22 cellular contexts compared by ENCODE assay signal in genomic region chr4:159197260-159197884, GRCh38.
DNase-seq lines count a peak whose midpoint lies in the region; ATAC-seq and TF ChIP-seq lines count a peak whose summit lies in the region.
"Had no signal": no experiment of that assay in that cellular context is flagged by ENCODE, and none has a peak within 500 bp of the region (broad histone marks: within the 10 kb centered on the region; RNA-seq: fewer than 3 reads in every experiment).

No MANE protein-coding gene starts in this region.

- 58 to 74% (median 69%) methylated on average over 4 of the region's 4 CpGs for WGBS in heart left ventricle, 4 donors

- TF ChIP-seq CTCF in Caco-2 (IDR thresholded peaks at IDR 0.05; ENCODE audit: insufficient read depth in 1 of 2, low read depth in 1 of 2, low read length in 1 of 2, severe bottlenecking in 1 of 2, unreplicated experiment in 1 of 2) (no peak), ascending aorta (IDR thresholded peaks at IDR 0.05) (no peak), heart left ventricle (IDR thresholded peaks at IDR 0.05) (no peak), osteocyte (IDR thresholded peaks at IDR 0.05) (no peak), uterus (IDR thresholded peaks at IDR 0.05) (no peak)

- intact Hi-C loops in Caco-2 (cut with micrococcal nuclease; ENCODE audit: unreplicated experiment) = no loop called here
- intact Hi-C loops in ascending aorta (cut with DNase I) = no loop called here
- intact Hi-C loops in heart left ventricle (cut with DNase I) = no loop called here
- intact Hi-C loops in uterus (cut with DNase I; ENCODE audit: low total_unique reads) = no loop called here

- TF ChIP-seq POLR2A in heart left ventricle (IDR thresholded peaks at IDR 0.05) = no peak
- no peak for TF ChIP-seq POLR2A in uterus (IDR thresholded peaks at IDR 0.05)

- H3K27ac Mint-ChIP-seq in Caco-2 (ENCODE audit: unreplicated experiment) = peak overlapping the region; percentile 34
- peak overlapping the region; percentile 24 for H3K27ac Mint-ChIP-seq in osteocyte (ENCODE audit: unreplicated experiment)
- H3K27ac Mint-ChIP-seq: activated B cell treated with CpG ODN at 0.5 μM for 24 hours, T-cell had no signal

- CTCF ChIA-PET in Caco-2 (lab: Charles Lee) = no interaction called here

- H3K27ac ChIP-seq in ascending aorta (peak overlapping the region; percentile 23 to 60), heart left ventricle (peak overlapping the region in 9 of 12 donors; percentile 17 to 64 (median 48)), uterus (peak overlapping the region in 1 of 2 donors; percentile 0)
- H3K27ac ChIP-seq: adrenal gland had no signal

- H3K4me3 ChIP-seq in Caco-2 (ENCODE audit: low read depth, low read length) = no peak overlapping the region
- H3K4me3 ChIP-seq in ascending aorta = peak overlapping the region in 1 of 2 donors; percentile 38
- H3K4me3 ChIP-seq in heart left ventricle = peak overlapping the region in 6 of 12 donors; percentile 3 to 44 (median 27)
- H3K4me3 ChIP-seq in uterus = no peak overlapping the region
- H3K4me3 ChIP-seq: adrenal gland, lung, MG63 had no signal

- POLR2A ChIA-PET in Caco-2 (lab: Charles Lee) = no interaction called here

- no peak overlapping the region for H3K4me3 Mint-ChIP-seq in Caco-2 (ENCODE audit: unreplicated experiment)
- no peak overlapping the region for H3K4me3 Mint-ChIP-seq in osteocyte (ENCODE audit: unreplicated experiment)
- H3K4me3 Mint-ChIP-seq: activated B cell treated with CpG ODN at 0.5 μM for 24 hours; activated T-helper 17 cell treated with anti-CD3 and anti-CD28 coated beads, Interleukin-2, amount 50 U/mL, for 72 hours; naive thymus-derived CD8-positive, alpha-beta T cell; T-cell had no signal

- BruUV-seq in Caco-2 (replicated peaks; lab: Mats Ljungman, UMichigan) = no TSS peak

- H3K36me3 ChIP-seq in Caco-2 (ENCODE audit: control insufficient read depth, insufficient read depth, low read length) (no peaks in the 10 kb centered on the region), ascending aorta (no peaks in the 10 kb centered on the region), heart left ventricle (peaks cover 0 to 12% (median 0%) of the 10 kb centered on the region in 9 donors), uterus (no peaks in the 10 kb centered on the region)
- H3K36me3 ChIP-seq: adrenal gland, MG63 had no signal

- DNase-seq in Caco-2 (no peak), ascending aorta (ENCODE audit: low spot score in 2 of 2) (no peak), heart left ventricle (no peak), osteocyte (ENCODE audit: extremely low spot score, unreplicated experiment) (no peak), uterus (no peak), H4 (ENCODE audit: low spot score) (no peak)
- DNase-seq: activated B cell treated with CpG ODN at 0.5 μM for 24 hours; adrenal gland; CD4-positive, alpha-beta memory T cell; DMS79; foreskin melanocyte; HCEC 1CT; MG63; naive thymus-derived CD8-positive, alpha-beta T cell; NCI-H1694 treated with DMSO at 0.1 percent for 48 hours; NCI-H510A; stimulated activated naive CD4-positive, alpha-beta T cell; T-cell had no signal

- H3K9me3 ChIP-seq in Caco-2 (no peaks in the 10 kb centered on the region), ascending aorta (no peaks in the 10 kb centered on the region), heart left ventricle (no peaks in the 10 kb centered on the region), uterus (no peaks in the 10 kb centered on the region)
- H3K9me3 ChIP-seq: adrenal gland, MG63 had no signal

- H3K27me3 Mint-ChIP-seq in Caco-2 (ENCODE audit: insufficient read depth, unreplicated experiment) (no peaks in the 10 kb centered on the region), osteocyte (ENCODE audit: unreplicated experiment) (no peaks in the 10 kb centered on the region)
- H3K27me3 Mint-ChIP-seq: activated B cell treated with CpG ODN at 0.5 μM for 24 hours; activated T-helper 17 cell treated with anti-CD3 and anti-CD28 coated beads, Interleukin-2, amount 50 U/mL, for 72 hours; CD4-positive, alpha-beta memory T cell; naive thymus-derived CD8-positive, alpha-beta T cell; T-cell had no signal

- H3K4me1 ChIP-seq in Caco-2 = no peaks in the 10 kb centered on the region
- peaks cover 0 to 16% of the 10 kb centered on the region in 2 donors for H3K4me1 ChIP-seq in ascending aorta
- H3K4me1 ChIP-seq in heart left ventricle = peaks cover 0 to 84% (median 36%) of the 10 kb centered on the region in 12 donors
- no peaks in the 10 kb centered on the region for H3K4me1 ChIP-seq in uterus
- H3K4me1 ChIP-seq: adrenal gland had no signal

- H3K9me3 Mint-ChIP-seq in Caco-2 (ENCODE audit: unreplicated experiment) (no peaks in the 10 kb centered on the region), osteocyte (ENCODE audit: unreplicated experiment) (no peaks in the 10 kb centered on the region)
- H3K9me3 Mint-ChIP-seq: activated B cell treated with CpG ODN at 0.5 μM for 24 hours; activated T-helper 17 cell treated with anti-CD3 and anti-CD28 coated beads, Interleukin-2, amount 50 U/mL, for 72 hours; CD4-positive, alpha-beta memory T cell; naive thymus-derived CD8-positive, alpha-beta T cell; T-cell had no signal

- H3K27me3 ChIP-seq in Caco-2 (replicated peaks; ENCODE audit: control insufficient read depth, insufficient read depth, low read length) (no peaks in the 10 kb centered on the region), ascending aorta (no peaks in the 10 kb centered on the region), heart left ventricle (no peaks in the 10 kb centered on the region), uterus (no peaks in the 10 kb centered on the region)
- H3K27me3 ChIP-seq: adrenal gland, MG63 had no signal

- H3K36me3 Mint-ChIP-seq in Caco-2 (ENCODE audit: insufficient read depth, unreplicated experiment) (peaks cover 29% of the 10 kb centered on the region), osteocyte (ENCODE audit: unreplicated experiment) (peaks cover 9% of the 10 kb centered on the region)

- H3K4me1 Mint-ChIP-seq in Caco-2 (ENCODE audit: low read depth, unreplicated experiment) (peaks cover 13% of the 10 kb centered on the region), osteocyte (ENCODE audit: unreplicated experiment) (peaks cover 4% of the 10 kb centered on the region)

- ATAC-seq in heart left ventricle = peak in 2 of 4 donors; percentile 35 to 41
- no peak for ATAC-seq in HG03442 (IDR thresholded peaks at IDR 0.05; ENCODE audit: unreplicated experiment)
- no peak for ATAC-seq in GM21526 (IDR thresholded peaks at IDR 0.05; ENCODE audit: low FRiP score, unreplicated experiment)
- ATAC-seq: activated T-helper 17 cell treated with anti-CD3 and anti-CD28 coated beads, Interleukin-2, amount 50 U/mL, for 72 hours; naive thymus-derived CD8-positive, alpha-beta T cell; T-cell had no signal
